17 cellular contexts compared by ENCODE assay signal in the genomic region with DNA sequence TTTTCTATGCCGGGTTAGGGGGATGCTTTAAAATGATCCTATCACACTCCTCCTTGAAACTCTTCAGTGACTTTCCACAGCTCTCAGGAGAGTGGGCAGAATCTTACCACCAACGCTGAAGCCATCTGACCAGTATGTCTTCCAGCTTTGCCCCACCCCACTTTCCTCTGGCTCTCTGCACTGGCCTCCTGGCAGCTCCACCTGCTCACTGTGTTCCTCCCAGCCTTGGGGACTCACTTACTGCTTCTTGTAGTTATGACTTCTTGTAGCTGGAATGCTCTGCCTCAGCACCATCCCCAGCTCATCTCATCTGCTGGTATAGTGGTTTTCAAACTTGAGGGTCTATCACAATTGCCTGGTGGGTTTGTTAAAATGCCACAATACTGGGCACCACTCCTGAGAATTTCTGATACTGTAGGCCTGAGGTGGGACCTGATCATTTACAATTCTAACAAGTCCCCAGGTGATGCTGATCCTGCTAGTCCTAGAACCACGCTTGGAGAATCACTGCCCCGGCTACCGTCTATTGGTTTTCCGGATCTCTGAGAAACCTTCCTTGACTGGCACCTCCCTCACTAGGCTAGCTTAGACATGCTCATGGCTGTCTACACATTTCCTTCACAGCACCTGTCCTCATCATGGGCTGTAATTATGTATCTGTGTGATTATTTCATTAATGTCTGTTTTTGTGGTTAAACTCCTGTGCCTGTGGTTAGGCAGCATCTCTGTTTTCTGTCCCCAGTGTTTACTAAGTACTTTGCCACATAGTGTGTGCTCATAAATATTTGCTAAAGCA.
A peak's percentile ranks its signal among the peaks of the same experiment; 100 is the strongest.
DNase-seq lines count a peak whose midpoint lies in the region; ATAC-seq and TF ChIP-seq lines count a peak whose summit lies in the region.
"Had no signal": no experiment of that assay in that cellular context is flagged by ENCODE, and none has a peak within 500 bp of the region (broad histone marks: within the 10 kb centered on the region; RNA-seq: fewer than 3 reads in every experiment).

No MANE protein-coding gene starts in this region.

- TF ChIP-seq POLR2A in Peyer's patch (IDR thresholded peaks at IDR 0.05), result no peak

- H4K20me1 ChIP-seq in neural progenitor cell (ENCODE audit: low read depth), result no peaks in the 10 kb centered on the region

- no peak for ATAC-seq in GM21360 (IDR thresholded peaks at IDR 0.05; ENCODE audit: unreplicated experiment)
- ATAC-seq: K562, right lobe of liver, T-helper 17 cell had no signal

- H2AFZ ChIP-seq in neural progenitor cell (replicated peaks), result no peak overlapping the region
- H2AFZ ChIP-seq: GM23338 had no signal

- H3K4me3 Mint-ChIP-seq in neural progenitor cell, result no peak overlapping the region
- H3K4me3 Mint-ChIP-seq: dendritic cell treated with granulocyte-macrophage colony-stimulating factor and Interleukin-4, amounts not matched to agents 40 ng/mL and 50 ng/mL, for 4 days; GM23338; stimulated activated naive CD8-positive, alpha-beta T cell treated with anti-CD3 and anti-CD28 coated beads, Interleukin-15, Interleukin-2, amounts not matched to agents 100 ng/mL and 50 ng/mL, for 24 hours; T-helper 17 cell had no signal

- no peak overlapping the region for H3K9ac ChIP-seq in neural progenitor cell

- H3K4me1 ChIP-seq in neural progenitor cell (peaks cover 54% of the 10 kb centered on the region), Peyer's patch (peaks cover 0 to 9% (median 0%) of the 10 kb centered on the region in 4 donors)

- peak overlapping the region; percentile 99 for H3K27ac Mint-ChIP-seq in neural progenitor cell
- H3K27ac Mint-ChIP-seq: dendritic cell treated with granulocyte-macrophage colony-stimulating factor and Interleukin-4, amounts not matched to agents 40 ng/mL and 50 ng/mL, for 4 days; GM23338; stimulated activated naive CD8-positive, alpha-beta T cell treated with anti-CD3 and anti-CD28 coated beads, Interleukin-15, Interleukin-2, amounts not matched to agents 100 ng/mL and 50 ng/mL, for 24 hours; T-helper 17 cell had no signal

- no peak overlapping the region for H3K4me2 ChIP-seq in neural progenitor cell

- H3K9me3 ChIP-seq in neural progenitor cell (ENCODE audit: low read depth), result peaks cover 4% of the 10 kb centered on the region
- H3K9me3 ChIP-seq in Peyer's patch, result no peaks in the 10 kb centered on the region
- H3K9me3 ChIP-seq: BE2C, right lobe of liver had no signal

- H3K9me3 Mint-ChIP-seq in neural progenitor cell, result peaks cover 11% of the 10 kb centered on the region
- H3K9me3 Mint-ChIP-seq: dendritic cell treated with granulocyte-macrophage colony-stimulating factor and Interleukin-4, amounts not matched to agents 40 ng/mL and 50 ng/mL, for 4 days; stimulated activated naive CD8-positive, alpha-beta T cell treated with anti-CD3 and anti-CD28 coated beads, Interleukin-15, Interleukin-2, amounts not matched to agents 100 ng/mL and 50 ng/mL, for 24 hours had no signal

- TF ChIP-seq CTCF in neural progenitor cell (IDR thresholded peaks at IDR 0.05) (no peak), Peyer's patch (IDR thresholded peaks at IDR 0.05) (no peak)

- DNase-seq in DMS153 treated with DMSO at 0.1 percent for 48 hours (lab: John Stamatoyannopoulos, UW; ENCODE audit: unreplicated experiment) (peak; percentile 59), NCI-H1436 (lab: John Stamatoyannopoulos, UW) (peak; percentile 41), cerebellum (ENCODE audit: low spot score) (peak; percentile 33), neural progenitor cell (ENCODE audit: low spot score) (no peak), D341Med (ENCODE audit: low spot score) (no peak), Peyer's patch (no peak)
- no peak for DNase-seq in activated effector memory CD4-positive, alpha-beta T cell treated with anti-CD3 and anti-CD28 coated beads, Interleukin-2, amount 50 U/mL, for 16 hours
- DNase-seq: activated CD4-positive, alpha-beta T cell treated with anti-CD3 and anti-CD28 coated beads for 4 hours; BE2C; NCI-H446; right lobe of liver; T-helper 17 cell had no signal

- no peaks in the 10 kb centered on the region for H3K79me2 ChIP-seq in neural progenitor cell (ENCODE audit: low read depth)

- H3F3A ChIP-seq in neural progenitor cell (ENCODE audit: low read depth), result peaks cover 46% of the 10 kb centered on the region

- H3K27ac ChIP-seq in neural progenitor cell (no peak overlapping the region), Peyer's patch (no peak overlapping the region)
- H3K27ac ChIP-seq: right lobe of liver had no signal

- no peaks in the 10 kb centered on the region for H3K27me3 ChIP-seq in neural progenitor cell
- H3K27me3 ChIP-seq in Peyer's patch, result no peaks in the 10 kb centered on the region
- H3K27me3 ChIP-seq: BE2C, right lobe of liver had no signal

- H3K36me3 ChIP-seq in neural progenitor cell (peaks cover 5% of the 10 kb centered on the region), Peyer's patch (no peaks in the 10 kb centered on the region)
- H3K36me3 ChIP-seq: BE2C, right lobe of liver had no signal

- peaks cover 9% of the 10 kb centered on the region for H3K36me3 Mint-ChIP-seq in neural progenitor cell

- H3K4me1 Mint-ChIP-seq in neural progenitor cell, result peaks cover 75% of the 10 kb centered on the region

- peaks cover 3% of the 10 kb centered on the region for H3K27me3 Mint-ChIP-seq in neural progenitor cell (ENCODE audit: insufficient read depth, low read depth)
- H3K27me3 Mint-ChIP-seq: dendritic cell treated with granulocyte-macrophage colony-stimulating factor and Interleukin-4, amounts not matched to agents 40 ng/mL and 50 ng/mL, for 4 days; T-helper 17 cell had no signal

- H3K4me3 ChIP-seq in neural progenitor cell, result no peak overlapping the region
- H3K4me3 ChIP-seq in Peyer's patch, result no peak overlapping the region
- H3K4me3 ChIP-seq: GM23338, K562, right lobe of liver had no signal

Comparison
In these comparisons a context has a peak if more than half of its experiments do, and no peak if none do; other contexts are left out.
1. DNase-seq: peak in DMS153 treated with DMSO at 0.1 percent for 48 hours (single experiment), NCI-H1436 (single experiment) and cerebellum (single experiment); none in neural progenitor cell (single experiment), activated effector memory CD4-positive, alpha-beta T cell treated with anti-CD3 and anti-CD28 coated beads, Interleukin-2, amount 50 U/mL, for 16 hours (single experiment), D341Med (single experiment) and Peyer's patch (0 of 3).